In the genomic region with DNA sequence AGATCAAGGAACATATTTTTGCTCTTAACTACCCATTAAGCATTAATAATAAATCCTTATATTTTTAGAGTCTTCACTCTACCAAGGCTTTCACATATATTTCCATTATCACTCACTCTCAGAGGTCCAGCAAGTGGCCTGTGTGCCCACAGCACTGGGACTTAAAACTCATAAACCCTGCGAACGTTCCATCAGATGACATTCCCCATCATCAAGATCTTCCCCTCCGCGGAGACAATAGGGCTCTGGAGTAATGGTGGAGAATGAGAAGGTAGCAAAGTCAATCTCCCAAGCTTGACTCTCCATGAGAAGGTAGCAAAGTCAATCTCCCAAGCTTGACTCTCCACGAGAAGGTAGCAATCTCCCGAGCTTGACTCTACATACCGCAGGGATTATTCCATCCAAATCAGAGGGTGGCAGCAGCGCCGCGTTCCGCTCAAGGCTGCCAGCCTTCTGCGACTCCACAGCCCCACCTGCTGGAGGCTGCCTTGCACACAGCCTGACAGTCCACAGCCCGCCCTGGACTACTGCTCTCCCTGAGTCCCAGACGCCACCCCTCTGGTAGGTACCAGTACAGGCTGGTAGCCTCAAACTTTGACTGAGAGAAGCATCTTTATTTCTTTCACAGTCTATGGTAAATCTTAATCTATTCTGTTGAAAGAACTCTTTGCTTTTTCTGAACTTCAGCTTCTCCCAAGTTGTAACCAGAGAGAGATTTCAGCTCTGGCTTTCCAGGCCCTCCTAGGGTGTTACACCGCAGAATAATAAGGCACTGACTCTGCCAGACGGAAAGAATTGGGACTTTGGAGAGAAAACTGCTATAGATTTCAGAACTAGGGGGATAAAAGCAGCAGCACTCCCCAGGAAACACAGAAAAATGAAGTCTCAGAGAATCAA, we compare ENCODE assay signal across 8 cellular contexts. TPM values are rescaled to one million over a fixed set of nuclear protein-coding genes. Genes with fewer than 3 reads are reported as not detected.
DNase-seq lines count a peak whose midpoint lies in the region; ATAC-seq and TF ChIP-seq lines count a peak whose summit lies in the region.

No MANE protein-coding gene starts in this region.

- TF ChIP-seq CTCF in WI38 (IDR thresholded peaks at IDR 0.05; ENCODE audit: low read depth, low read length) (peak; percentile 95), MCF 10A (IDR thresholded peaks at IDR 0.05; ENCODE audit: unreplicated experiment) (peak; percentile 98)

- peak; percentile 75 for ATAC-seq in GM18520 (IDR thresholded peaks at IDR 0.05; ENCODE audit: unreplicated experiment)
- ATAC-seq in HG03066 (IDR thresholded peaks at IDR 0.05; ENCODE audit: low read depth, unreplicated experiment), result peak; percentile 96

- CTCF ChIA-PET in MCF 10A (lab: Yijun Ruan, JAX), result interaction anchor here (0.5 to 7.6 kb wide), 56 partner anchors 9 to 923 kb away, joined by 3 to 137 read pairs (median 4); partner anchors contain the start of gene CTTNBP2NL

- no peaks in the 10 kb centered on the region for H3K9me3 Mint-ChIP-seq in MCF 10A (ENCODE audit: unreplicated experiment)

- intact Hi-C loops in MCF 10A (cut with micrococcal nuclease), result loop anchor here (1.0 to 2.0 kb wide), 2 partner anchors 11 to 71 kb away; no protein-coding TSS in a partner anchor

- H3K36me3 Mint-ChIP-seq in MCF 10A (ENCODE audit: insufficient read depth, unreplicated experiment), result no peaks in the 10 kb centered on the region

- in situ Hi-C loops in ACHN (cut with HindIII; ENCODE audit: low pct_ligation_motif_present, low pct_unique_long_range_greater_than_20kb, low sequenced_read_pairs), result no loop called here

- H3K4me3 Mint-ChIP-seq in MCF 10A (ENCODE audit: unreplicated experiment), result no peak overlapping the region

- H3K27me3 Mint-ChIP-seq in MCF 10A (ENCODE audit: insufficient read depth, unreplicated experiment), result peaks cover 19% of the 10 kb centered on the region

- POLR2A ChIA-PET in MCF 10A (lab: Yijun Ruan, JAX), result interaction anchor here (0.9 to 1.4 kb wide), 2 partner anchors 70 to 73 kb away, joined by 3 to 4 read pairs; no protein-coding TSS in a partner anchor

- DNase-seq in ACHN (peak; percentile 78), NCI-H2171 treated with DMSO at 0.1 percent for 48 hours (lab: John Stamatoyannopoulos, UW) (peak; percentile 75), MCF 10A (ENCODE audit: unreplicated experiment) (peak; percentile 86), islet precursor cell (peak; percentile 93)
- peak; percentile 68 to 84 for DNase-seq in stimulated activated CD4-positive, alpha-beta T cell treated with anti-CD3 and anti-CD28 coated beads, Interleukin-15, amount 100 ng/mL, for 48 hours (ENCODE audit: low read depth in 2 of 2)

- no peak overlapping the region for H3K27ac Mint-ChIP-seq in MCF 10A (ENCODE audit: low read depth, unreplicated experiment)

- H3K4me3 ChIP-seq in WI38 (ENCODE audit: low read depth, low read length), result no peak overlapping the region

- BruUV-seq in MCF 10A (replicated peaks; lab: Mats Ljungman, UMichigan), result no TSS peak

- H3K4me1 Mint-ChIP-seq in MCF 10A (ENCODE audit: insufficient read depth, unreplicated experiment), result peaks cover 6% of the 10 kb centered on the region

RNA-seq across cellular contexts. Expression of gene CTTNBP2NL, which starts 26.4 kb away (rescaled TPM):
- 41.3 and 48.8 TPM in 2 replicates for total RNA-seq in MCF 10A (2022)
